1 cellular context compared by ENCODE assay signal in genomic region chr11:19117760-19118097, GRCh38.
TF ChIP-seq lines count a peak whose summit lies in the region.

No MANE protein-coding gene starts in this region.

TF ChIP-seq in GM12878, 131 proteins besides CTCF, POLR2A, EP300 and RAD21 (continued from another document):
- TF ChIP-seq BRCA1 (IDR thresholded peaks at IDR 0.05; ENCODE audit: low read depth, low read length) (no peak), POU2F2 (IDR thresholded peaks at IDR 0.05; ENCODE audit: borderline replicate concordance, low read depth, low read length) (no peak), EGR1 (IDR thresholded peaks at IDR 0.05; ENCODE audit: borderline replicate concordance in 1 of 2, low read depth in 2 of 2, low read length in 2 of 2) (no peak), RFX5 (IDR thresholded peaks at IDR 0.05; ENCODE audit: low read depth, low read length) (no peak), BCL11A (IDR thresholded peaks at IDR 0.05; ENCODE audit: low read depth, low read length) (no peak), NFYA (IDR thresholded peaks at IDR 0.05; ENCODE audit: borderline replicate concordance, low read depth, low read length) (no peak), FOXM1 (IDR thresholded peaks at IDR 0.05; ENCODE audit: low read depth, low read length) (no peak), CBFB (IDR thresholded peaks at IDR 0.05; ENCODE audit: low read depth) (no peak)
- TF ChIP-seq, protein P1, sequence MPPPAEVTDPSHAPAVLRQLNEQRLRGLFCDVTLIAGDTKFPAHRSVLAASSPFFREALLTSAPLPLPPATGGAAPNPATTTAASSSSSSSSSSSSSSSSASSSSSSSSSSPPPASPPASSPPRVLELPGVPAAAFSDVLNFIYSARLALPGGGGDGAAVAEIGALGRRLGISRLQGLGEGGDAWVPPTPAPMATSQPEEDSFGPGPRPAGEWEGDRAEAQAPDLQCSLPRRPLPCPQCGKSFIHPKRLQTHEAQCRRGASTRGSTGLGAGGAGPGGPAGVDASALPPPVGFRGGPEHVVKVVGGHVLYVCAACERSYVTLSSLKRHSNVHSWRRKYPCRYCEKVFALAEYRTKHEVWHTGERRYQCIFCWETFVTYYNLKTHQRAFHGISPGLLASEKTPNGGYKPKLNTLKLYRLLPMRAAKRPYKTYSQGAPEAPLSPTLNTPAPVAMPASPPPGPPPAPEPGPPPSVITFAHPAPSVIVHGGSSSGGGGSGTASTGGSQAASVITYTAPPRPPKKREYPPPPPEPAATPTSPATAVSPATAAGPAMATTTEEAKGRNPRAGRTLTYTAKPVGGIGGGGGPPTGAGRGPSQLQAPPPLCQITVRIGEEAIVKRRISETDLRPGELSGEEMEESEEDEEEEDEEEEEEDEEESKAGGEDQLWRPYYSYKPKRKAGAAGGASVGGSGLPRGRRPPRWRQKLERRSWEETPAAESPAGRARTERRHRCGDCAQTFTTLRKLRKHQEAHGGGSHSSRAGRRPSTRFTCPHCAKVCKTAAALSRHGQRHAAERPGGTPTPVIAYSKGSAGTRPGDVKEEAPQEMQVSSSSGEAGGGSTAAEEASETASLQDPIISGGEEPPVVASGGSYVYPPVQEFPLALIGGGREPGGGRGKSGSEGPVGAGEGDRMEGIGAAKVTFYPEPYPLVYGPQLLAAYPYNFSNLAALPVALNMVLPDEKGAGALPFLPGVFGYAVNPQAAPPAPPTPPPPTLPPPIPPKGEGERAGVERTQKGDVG (CRISPR knock-in tag; IDR thresholded peaks at IDR 0.05) = no peak
